In the genomic region with DNA sequence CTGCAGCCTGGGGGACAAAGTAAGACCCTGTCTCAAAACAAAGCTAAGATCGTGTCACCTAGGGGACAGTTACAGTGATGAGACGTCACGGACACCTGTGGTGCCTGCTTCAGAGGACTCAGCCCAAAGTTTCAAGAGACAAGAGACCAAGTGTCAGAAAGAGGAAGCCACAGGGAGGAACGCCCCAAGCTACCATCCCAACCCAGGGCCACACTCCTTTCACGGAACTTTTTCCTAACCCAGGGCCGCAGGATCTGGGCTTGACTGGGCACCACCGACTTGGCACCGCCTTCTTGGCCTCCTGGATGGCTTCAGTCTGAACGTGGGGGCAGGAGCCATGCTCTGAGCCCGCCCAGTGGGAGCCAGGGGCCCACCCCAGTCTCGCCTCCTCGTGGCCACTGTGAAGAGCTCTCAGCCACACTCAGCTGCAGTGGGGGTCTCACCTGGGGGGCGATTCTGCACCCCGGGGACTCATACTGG, we compare ENCODE assay signal across 9 cellular contexts. TPM values are rescaled to one million over a fixed set of nuclear protein-coding genes. Genes with fewer than 3 reads are reported as not detected.
DNase-seq lines count a peak whose midpoint lies in the region; ATAC-seq, FAIRE-seq and TF ChIP-seq lines count a peak whose summit lies in the region.
"Had no signal": no experiment of that assay in that cellular context is flagged by ENCODE, and none has a peak within 500 bp of the region (broad histone marks: within the 10 kb centered on the region; RNA-seq: fewer than 3 reads in every experiment).

No MANE protein-coding gene starts in this region.

- RAD21 ChIA-PET in GM12878 (lab: Charles Lee; ENCODE audit: unreplicated experiment), result interaction anchor here (0.6 to 2.1 kb wide), 10 partner anchors 8 to 191 kb away, joined by 3 to 5 read pairs (median 4); a partner anchor contains a TSS

- peak overlapping the region; percentile 99 for H3K27ac ChIP-seq in Karpas-422 (ENCODE audit: low read length)
- peak overlapping the region; percentile 93 for H3K27ac ChIP-seq in GM12878 (ENCODE audit: control insufficient read depth, insufficient read depth)
- peak overlapping the region; percentile 60 to 78 (median 71) for H3K27ac ChIP-seq in gastrocnemius medialis

- peak in 1 of 2 experiments; percentile 41; a peak in 1 of 4 replicates for TF ChIP-seq EP300 in GM12878 (IDR thresholded peaks at IDR 0.05; ENCODE audit: borderline replicate concordance in 1 of 2, control insufficient read depth in 1 of 2, low read depth in 2 of 2, low read length in 2 of 2)

- DNase-seq in Karpas-422, result peak; percentile 89
- DNase-seq in GM12878 (ENCODE audit: low read depth, low spot score), result peak; percentile 83
- DNase-seq in gastrocnemius medialis, result no peak
- no peak for DNase-seq in effector CD8-positive, alpha-beta T cell (lab: John Stamatoyannopoulos, UW)
- no peak for DNase-seq in foreskin fibroblast
- DNase-seq: heart left ventricle, NCI-H2081 had no signal

- POLR2A ChIA-PET in GM12878 (lab: Charles Lee), result interaction anchor here (0.5 to 3.8 kb wide), 6 partner anchors 26 to 191 kb away, joined by 3 to 38 read pairs (median 4); a partner anchor contains a TSS

- H3K4me1 ChIP-seq in Karpas-422 (ENCODE audit: low read length), result peaks cover 99% of the 10 kb centered on the region
- H3K4me1 ChIP-seq in GM12878 (ENCODE audit: control insufficient read depth, insufficient read depth, low read length), result peaks cover 52% of the 10 kb centered on the region
- peaks cover 36 to 54% of the 10 kb centered on the region in 2 donors for H3K4me1 ChIP-seq in gastrocnemius medialis

- no peaks in the 10 kb centered on the region for H3K9me2 ChIP-seq in Karpas-422 (replicated peaks; ENCODE audit: insufficient read depth, low read length)

- H3K79me2 ChIP-seq in Karpas-422 (ENCODE audit: low read length) (peaks cover 34% of the 10 kb centered on the region), GM12878 (ENCODE audit: control insufficient read depth, insufficient read depth, low read length) (peaks cover 77% of the 10 kb centered on the region)

- H4K20me1 ChIP-seq in Karpas-422 (ENCODE audit: insufficient read depth, low read depth, low read length), result no peaks in the 10 kb centered on the region
- H4K20me1 ChIP-seq in GM12878 (ENCODE audit: control insufficient read depth, insufficient read depth), result no peaks in the 10 kb centered on the region

- peak; percentile 21 for ATAC-seq in GM12878
- ATAC-seq in gastrocnemius medialis, result no peak
- ATAC-seq in GM21367 (IDR thresholded peaks at IDR 0.05; ENCODE audit: unreplicated experiment), result no peak

- 0% methylated on average over 14 of the region's 14 CpGs for WGBS in GM12878 (ENCODE audit: insufficient coverage, insufficient replicate concordance, low lambda C conversion rate, missing lambda C conversion rate)

- H3K36me3 ChIP-seq in Karpas-422 (ENCODE audit: insufficient read depth, low read length), result peaks cover 15% of the 10 kb centered on the region
- no peaks in the 10 kb centered on the region; a peak in 2 of 4 replicates for H3K36me3 ChIP-seq in GM12878 (ENCODE audit: control insufficient read depth in 2 of 2, insufficient read depth in 2 of 2, low read length in 1 of 2)
- no peaks in the 10 kb centered on the region for H3K36me3 ChIP-seq in gastrocnemius medialis

- SMC1A ChIA-PET in GM12878 (lab: Charles Lee; ENCODE audit: uncharacterized antibody, unreplicated experiment), result interaction anchor here (0.6 to 2.2 kb wide), 3 partner anchors 36 to 366 kb away, joined by 3 to 12 read pairs (median 3); no protein-coding TSS in a partner anchor

- intact Hi-C loops in GM12878 (cut with micrococcal nuclease; ENCODE audit: unreplicated experiment), result loop anchor here (5.0 kb wide), 2 partner anchors 80 to 535 kb away; no protein-coding TSS in a partner anchor
- intact Hi-C loops in gastrocnemius medialis (cut with DNase I; ENCODE audit: low total_unique reads), result no loop called here

- TSS peak; percentile 44 for BruUV-seq in GM12878 (replicated peaks; lab: Mats Ljungman, UMichigan)

- H3K4me2 ChIP-seq in Karpas-422 (ENCODE audit: low read depth, low read length, poor library complexity, severe bottlenecking) (peak overlapping the region; percentile 62), GM12878 (ENCODE audit: control insufficient read depth, insufficient read depth) (peak overlapping the region; percentile 36)

- H3K9ac ChIP-seq in Karpas-422 (ENCODE audit: low read length) (peak overlapping the region; percentile 79), GM12878 (ENCODE audit: control insufficient read depth, insufficient read depth, low read length) (peak overlapping the region; percentile 79)

- H3K9me3 ChIP-seq in Karpas-422 (ENCODE audit: low read length) (no peaks in the 10 kb centered on the region), GM12878 (replicated peaks; ENCODE audit: control insufficient read depth, insufficient read depth, low read length) (no peaks in the 10 kb centered on the region), gastrocnemius medialis (no peaks in the 10 kb centered on the region)
- H3K9me3 ChIP-seq: heart left ventricle had no signal

- TF ChIP-seq POLR2A in GM15510 (IDR thresholded peaks at IDR 0.05; ENCODE audit: borderline replicate concordance, extremely low read depth, insufficient read length) (peak; percentile 43), GM12878 (IDR thresholded peaks at IDR 0.05; ENCODE audit: low read depth, low read length) (peak; percentile 62), gastrocnemius medialis (IDR thresholded peaks at IDR 0.05) (no peak)

- FAIRE-seq in GM12878 (lab: Jason Lieb, UNC), result no peak

- H3K27me3 ChIP-seq in Karpas-422 (ENCODE audit: low read length) (no peaks in the 10 kb centered on the region), GM12878 (replicated peaks in 1 of 2; ENCODE audit: control insufficient read depth in 2 of 2, insufficient read depth in 2 of 2, low read length in 1 of 2) (no peaks in the 10 kb centered on the region), gastrocnemius medialis (no peaks in the 10 kb centered on the region)
- H3K27me3 ChIP-seq: heart left ventricle had no signal

- TF ChIP-seq RAD21 in GM12878 (IDR thresholded peaks at IDR 0.05; ENCODE audit: insufficient read depth, low read depth, low read length), result 0 out of 2 replicates have a peak, but pooled peaks have one; percentile 7

- H2AFZ ChIP-seq in Karpas-422 (ENCODE audit: low read length) (no peak overlapping the region), GM12878 (ENCODE audit: control insufficient read depth, low read depth, low read length) (no peak overlapping the region)

- in situ Hi-C loops in GM12878 (cut with MboI) (loop anchor here (10.0 kb wide), 1 partner anchor 823 kb away; a partner anchor contains a TSS), gastrocnemius medialis (cut with MboI; ENCODE audit: low sequenced_read_pairs in 4 of 4) (no loop called here)

- CTCF ChIA-PET in GM12878 (lab: Yijun Ruan, JAX), result interaction anchor here (0.9 to 1.9 kb wide), 9 partner anchors 10 to 157 kb away, joined by 3 to 7 read pairs (median 3); no protein-coding TSS in a partner anchor

- TF ChIP-seq CTCF in GM12878 (IDR thresholded peaks at IDR 0.05 in 2 of 3, conservative IDR thresholded peaks at IDR 0.05 in 1 of 3; ENCODE audit: control insufficient read depth in 2 of 3, extremely low read depth in 1 of 3, insufficient read depth in 1 of 3, low read depth in 3 of 3, low read length in 3 of 3) (peak; percentile 29 to 54 (median 42); a peak in 5 of 6 replicates), gastrocnemius medialis (IDR thresholded peaks at IDR 0.05 in 4 of 5, conservative IDR thresholded peaks at IDR 0.05 in 1 of 5) (no peak), foreskin fibroblast (IDR thresholded peaks at IDR 0.05; ENCODE audit: low read depth, low read length) (no peak)

- peak overlapping the region; percentile 29; the same call in 1 of the 2 replicates for H3K4me3 ChIP-seq in Karpas-422 (ENCODE audit: low read length)
- peak overlapping the region; percentile 49; the same call in 1 of the 2 replicates for H3K4me3 ChIP-seq in GM12878
- H3K4me3 ChIP-seq in gastrocnemius medialis, result no peak overlapping the region
- no peak overlapping the region for H3K4me3 ChIP-seq in foreskin fibroblast (ENCODE audit: low read depth in 1 of 2, low read length in 2 of 2)
- H3K4me3 ChIP-seq: heart left ventricle had no signal

RNA-seq across cellular contexts. Expression of a gene that starts 8.5 kb away (rescaled TPM):
- 153 and 219 TPM in 2 replicates for total RNA-seq in Karpas-422 (2014; rRNA removed; shearing (Covaris generic); ENCODE audit: low replicate concordance)
- 153 and 159 TPM in 2 replicates for total RNA-seq in GM12878 (2013; cell fraction: nucleolus; rRNA removed)
- total RNA-seq in GM12878 (2014; rRNA removed), result 56.6 and 69.6 TPM in 2 replicates
- 32.7 and 40.5 TPM in 2 replicates for total RNA-seq in GM12878 (2014; rRNA removed; fragmentation: Illumina TruSeq; extraction: Trizol)
- total RNA-seq in GM12878 (2021), result 176 and 181 TPM in 2 replicates
- polyA plus RNA-seq in GM12878 (2011; ENCODE audit: low read depth), result 73.8 TPM
- 71.7 and 229 TPM in 2 replicates for polyA plus RNA-seq in GM12878 (2011; rRNA removed)
- 315 and 350 TPM in 2 replicates for polyA plus RNA-seq in GM12878 (2011; cell fraction: cytosol; rRNA removed)
- 137 and 163 TPM in 2 replicates for polyA plus RNA-seq in GM12878 (2011; cell fraction: nucleus; rRNA removed)
- 168 TPM in 2 replicates for polyA plus RNA-seq in GM12878 (2012)
- polyA plus RNA-seq in GM12878 (2014; fragmentation: Illumina TruSeq; extraction: Trizol), result 54.2 and 82.9 TPM in 2 replicates
- 10 to 100 TPM in 1 of 2 experiments, 1 to 10 TPM in 1; 7.5 to 10.9 TPM for polyA plus RNA-seq in GM12878 (2014; fragmentation: Nextera tagmentation; extraction: Ambion mirVana)
- polyA plus RNA-seq in GM12878 (2014; rRNA removed), result 123 and 147 TPM in 2 replicates
- polyA plus RNA-seq in GM12878 (2016; fragmentation: Nextera tagmentation; extraction: Ambion mirVana), result 10 to 100 TPM; 79.3 to 79.5 TPM
- 236 and 392 TPM in 2 replicates for polyA minus RNA-seq in GM12878 (2011; rRNA and poly(A)+ RNA removed)
- polyA minus RNA-seq in GM12878 (2011; cell fraction: cytosol; rRNA and poly(A)+ RNA removed), result 239 TPM in 2 replicates
- 54.2 and 86.9 TPM in 2 replicates for polyA minus RNA-seq in GM12878 (2011; cell fraction: nucleus; rRNA and poly(A)+ RNA removed)
- total RNA-seq in gastrocnemius medialis, result 10 to 100 TPM; 16.0 to 30.8 (median 22.2) TPM

RNA-seq across cellular contexts. Expression of a gene that starts 9.1 kb away (rescaled TPM):
- 285 and 487 TPM in 2 replicates for total RNA-seq in Karpas-422 (2014; rRNA removed; shearing (Covaris generic); ENCODE audit: low replicate concordance)
- 35.1 and 37.8 TPM in 2 replicates for total RNA-seq in GM12878 (2013; cell fraction: nucleolus; rRNA removed)
- total RNA-seq in GM12878 (2014; rRNA removed), result 20.7 and 22.3 TPM in 2 replicates
- total RNA-seq in GM12878 (2014; rRNA removed; fragmentation: Illumina TruSeq; extraction: Trizol), result 7.2 and 7.6 TPM in 2 replicates
- total RNA-seq in GM12878 (2021), result 12.0 and 14.6 TPM in 2 replicates
- polyA plus RNA-seq in GM12878 (2011; ENCODE audit: low read depth), result 16.5 TPM
- 14.2 and 22.9 TPM in 2 replicates for polyA plus RNA-seq in GM12878 (2011; rRNA removed)
- polyA plus RNA-seq in GM12878 (2011; cell fraction: cytosol; rRNA removed), result 23.3 and 39.9 TPM in 2 replicates
- polyA plus RNA-seq in GM12878 (2011; cell fraction: nucleus; rRNA removed), result 285 and 407 TPM in 2 replicates
- polyA plus RNA-seq in GM12878 (2012), result 52.8 and 57.2 TPM in 2 replicates
- 3.8 and 7.3 TPM in 2 replicates for polyA plus RNA-seq in GM12878 (2014; fragmentation: Illumina TruSeq; extraction: Trizol)
- 1 to 10 TPM in 1 of 2 experiments, under 1 TPM in 1; 0.53 to 1.9 TPM for polyA plus RNA-seq in GM12878 (2014; fragmentation: Nextera tagmentation; extraction: Ambion mirVana)
- polyA plus RNA-seq in GM12878 (2014; rRNA removed), result 27.1 and 30.3 TPM in 2 replicates
- polyA plus RNA-seq in GM12878 (2016; fragmentation: Nextera tagmentation; extraction: Ambion mirVana), result 1 to 10 TPM; 5.5 to 6.9 TPM
- 7.2 and 11.1 TPM in 2 replicates for polyA minus RNA-seq in GM12878 (2011; rRNA and poly(A)+ RNA removed)
- 4.0 and 5.9 TPM in 2 replicates for polyA minus RNA-seq in GM12878 (2011; cell fraction: cytosol; rRNA and poly(A)+ RNA removed)
- polyA minus RNA-seq in GM12878 (2011; cell fraction: nucleus; rRNA and poly(A)+ RNA removed), result 23.2 and 25.0 TPM in 2 replicates
- 1 to 10 TPM in 1 of 4 donors, under 1 TPM in 1, not detected in 2; 0.93 to 1.4 TPM for total RNA-seq in gastrocnemius medialis

RNA-seq across cellular contexts. Expression of a gene that starts 36.6 kb away (rescaled TPM):
- 526 and 862 TPM in 2 replicates for total RNA-seq in Karpas-422 (2014; rRNA removed; shearing (Covaris generic); ENCODE audit: low replicate concordance)
- total RNA-seq in GM12878 (2013; cell fraction: nucleolus; rRNA removed), result 200 and 243 TPM in 2 replicates
- total RNA-seq in GM12878 (2014; rRNA removed), result 159 and 168 TPM in 2 replicates
- 70.3 and 77.9 TPM in 2 replicates for total RNA-seq in GM12878 (2014; rRNA removed; fragmentation: Illumina TruSeq; extraction: Trizol)
- total RNA-seq in GM12878 (2021), result 365 and 378 TPM in 2 replicates
- 99.4 TPM for polyA plus RNA-seq in GM12878 (2011; ENCODE audit: low read depth)
- polyA plus RNA-seq in GM12878 (2011; rRNA removed), result 113 and 223 TPM in 2 replicates
- 264 and 354 TPM in 2 replicates for polyA plus RNA-seq in GM12878 (2011; cell fraction: cytosol; rRNA removed)
- 566 and 615 TPM in 2 replicates for polyA plus RNA-seq in GM12878 (2011; cell fraction: nucleus; rRNA removed)
- 257 and 345 TPM in 2 replicates for polyA plus RNA-seq in GM12878 (2012)
- polyA plus RNA-seq in GM12878 (2014; fragmentation: Illumina TruSeq; extraction: Trizol), result 29.6 and 61.9 TPM in 2 replicates
- polyA plus RNA-seq in GM12878 (2014; fragmentation: Nextera tagmentation; extraction: Ambion mirVana), result 10 to 100 TPM in 1 of 2 experiments, 1 to 10 TPM in 1; 9.6 to 17.6 TPM
- 195 and 218 TPM in 2 replicates for polyA plus RNA-seq in GM12878 (2014; rRNA removed)
- polyA plus RNA-seq in GM12878 (2016; fragmentation: Nextera tagmentation; extraction: Ambion mirVana), result 10 to 100 TPM; 38.3 to 53.3 TPM
- 188 and 408 TPM in 2 replicates for polyA minus RNA-seq in GM12878 (2011; rRNA and poly(A)+ RNA removed)
- 223 and 291 TPM in 2 replicates for polyA minus RNA-seq in GM12878 (2011; cell fraction: cytosol; rRNA and poly(A)+ RNA removed)
- polyA minus RNA-seq in GM12878 (2011; cell fraction: nucleus; rRNA and poly(A)+ RNA removed), result 114 and 130 TPM in 2 replicates
- total RNA-seq in gastrocnemius medialis, result 1,000 to 10,000 TPM; 1,858 to 2,149 (median 1,965) TPM

Comparison
In these comparisons a context has a peak if more than half of its experiments do, and no peak if none do; other contexts are left out.
1. POLR2A ChIP-seq: peak in GM15510 (single experiment) and GM12878 (single experiment); none in gastrocnemius medialis (0 of 2).
2. DNase-seq: peak in Karpas-422 (single experiment) and GM12878 (single experiment); none in gastrocnemius medialis (0 of 2), effector CD8-positive, alpha-beta T cell (single experiment) and foreskin fibroblast (0 of 2).
3. H3K4me3 ChIP-seq: peak in Karpas-422 (single experiment) and GM12878 (single experiment); none in gastrocnemius medialis (0 of 4) and foreskin fibroblast (0 of 2).
4. CTCF ChIP-seq: peak in GM12878 (3 of 3); none in gastrocnemius medialis (0 of 5) and foreskin fibroblast (single experiment).
5. Peak in every context shown above with its lines, with median percentiles within 50 percentile points of each other: H3K27ac ChIP-seq.